Comparison of ENCODE assay signal across 20 cellular contexts in the genomic region with DNA sequence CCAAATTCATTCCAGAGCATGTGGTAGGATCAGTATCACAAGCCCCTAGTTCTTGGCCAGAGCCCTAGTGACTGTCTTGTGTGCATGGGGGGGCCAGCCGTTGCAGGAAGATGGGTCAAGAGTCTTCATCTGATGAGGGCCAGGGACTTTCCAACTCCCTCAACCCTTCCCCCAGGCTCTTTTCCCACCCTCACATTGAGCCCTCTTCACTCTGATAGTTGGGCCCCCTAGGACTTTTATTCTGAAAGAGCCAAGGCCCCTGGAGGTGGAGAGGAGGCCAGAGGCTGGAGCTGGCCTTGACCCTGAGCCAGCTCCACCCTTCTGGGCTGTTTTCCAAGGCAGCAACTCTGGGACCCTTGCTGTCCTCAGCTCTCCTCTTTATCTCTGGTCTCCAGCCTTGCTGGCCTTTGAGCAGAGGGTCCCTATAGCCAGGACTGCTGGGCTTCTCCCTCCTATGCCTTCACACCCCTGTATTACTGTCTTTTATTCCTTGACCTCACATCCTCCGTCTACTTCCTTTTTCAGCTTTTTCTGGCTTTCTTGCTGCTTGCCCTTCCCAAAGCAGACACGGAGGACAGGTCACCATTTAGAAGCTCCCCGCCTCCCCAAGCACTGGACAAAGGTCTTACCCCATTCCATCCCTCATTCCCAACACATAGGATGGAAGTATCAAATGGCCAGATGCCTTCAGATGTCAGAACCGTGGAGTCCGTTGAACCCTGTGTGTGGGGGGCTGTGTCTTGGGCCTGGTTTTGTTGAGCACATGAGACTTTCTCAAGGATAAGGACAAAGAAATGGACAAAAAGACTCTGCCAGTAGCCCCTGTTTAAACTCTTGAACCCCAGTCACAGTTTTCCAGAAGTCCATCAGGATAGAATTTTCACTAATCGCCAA. TPM values are rescaled to one million over a fixed set of nuclear protein-coding genes. Genes with fewer than 3 reads are reported as not detected.
DNase-seq lines count a peak whose midpoint lies in the region; ATAC-seq and TF ChIP-seq lines count a peak whose summit lies in the region.
"Had no signal": no experiment of that assay in that cellular context is flagged by ENCODE, and none has a peak within 500 bp of the region (broad histone marks: within the 10 kb centered on the region; RNA-seq: fewer than 3 reads in every experiment).

No MANE protein-coding gene starts in this region.

- peaks cover 0 to 91% (median 16%) of the 10 kb centered on the region in 4 donors for H3K4me1 ChIP-seq in right lobe of liver
- H3K4me1 ChIP-seq in spleen = peaks cover 16 to 95% (median 45%) of the 10 kb centered on the region in 6 donors
- H3K4me1 ChIP-seq: tibial artery had no signal

- peaks cover under 1% of the 10 kb centered on the region for H3K36me3 Mint-ChIP-seq in T-helper 17 cell (ENCODE audit: low read depth)
- H3K36me3 Mint-ChIP-seq in activated naive CD8-positive, alpha-beta T cell treated with anti-CD3 and anti-CD28 coated beads, Interleukin-2, amount 50 U/mL, for 24 hours (ENCODE audit: low read depth) = peaks cover 2% of the 10 kb centered on the region

- H3K4me1 Mint-ChIP-seq in T-helper 17 cell = peaks cover 17% of the 10 kb centered on the region
- H3K4me1 Mint-ChIP-seq in activated naive CD8-positive, alpha-beta T cell treated with anti-CD3 and anti-CD28 coated beads, Interleukin-2, amount 50 U/mL, for 24 hours = peaks cover 8% of the 10 kb centered on the region
- H3K4me1 Mint-ChIP-seq: activated B cell treated with CpG ODN at 0.5 μM for 24 hours; stimulated activated naive B cell treated with anti-CD40 and anti-IgM and Interleukin-4, amounts not matched to agents 10 μg/mL and 1 μg/mL and 100 μg/mL, for 72 hours had no signal

- H3K4me3 ChIP-seq in right lobe of liver (peak overlapping the region in 2 of 3 donors; percentile 40 to 44), spleen (peak overlapping the region in 2 of 8 donors; percentile 63 to 80)
- H3K4me3 ChIP-seq: tibial artery had no signal

- WGBS in right lobe of liver (ENCODE audit: insufficient coverage, low coverage, low lambda C conversion rate, missing lambda C conversion rate) = 16% methylated on average over 7 of the region's 7 CpGs
- 60 to 76% (median 61%) methylated on average over 7 of the region's 7 CpGs for WGBS in spleen, 5 donors

- H3K27ac Mint-ChIP-seq in T-helper 17 cell = peak overlapping the region; percentile 29
- no peak overlapping the region for H3K27ac Mint-ChIP-seq in activated naive CD8-positive, alpha-beta T cell treated with anti-CD3 and anti-CD28 coated beads, Interleukin-2, amount 50 U/mL, for 24 hours
- H3K27ac Mint-ChIP-seq: activated B cell treated with CpG ODN at 0.5 μM for 24 hours; activated CD4-positive, alpha-beta memory T cell treated with anti-CD3 and anti-CD28 coated beads for 36 hours; activated naive CD4-positive, alpha-beta T cell treated with anti-CD3 and anti-CD28 coated beads, Interleukin-2, amount 50 U/mL, for 24 hours; activated T-cell treated with anti-CD3 and anti-CD28 coated beads, Interleukin-2, amount 50 U/mL, for 24 hours; stimulated activated naive B cell treated with anti-CD40 and anti-IgM and Interleukin-4, amounts not matched to agents 10 μg/mL and 1 μg/mL and 100 μg/mL, for 72 hours had no signal

- intact Hi-C loops in right lobe of liver (cut with DNase I) (no loop called here), spleen (cut with DNase I; ENCODE audit: low total_unique reads) (no loop called here)

- H3K27ac ChIP-seq in right lobe of liver (peak overlapping the region; percentile 9 to 77 (median 65)), spleen (peak overlapping the region; percentile 35 to 89 (median 60))
- H3K27ac ChIP-seq: neutrophil, tibial artery had no signal

- H3K9me3 ChIP-seq in T-helper 17 cell (ENCODE audit: control insufficient read depth, low read length, poor library complexity, severe bottlenecking) (no peaks in the 10 kb centered on the region), right lobe of liver (no peaks in the 10 kb centered on the region), spleen (no peaks in the 10 kb centered on the region)
- H3K9me3 ChIP-seq: neutrophil, tibial artery had no signal

- ATAC-seq in T-helper 17 cell = no peak
- ATAC-seq in right lobe of liver = peak; percentile 32 to 47 (median 39)
- ATAC-seq in activated naive CD8-positive, alpha-beta T cell treated with anti-CD3 and anti-CD28 coated beads, Interleukin-2, amount 50 U/mL, for 24 hours = no peak
- no peak for ATAC-seq in HG03439 (IDR thresholded peaks at IDR 0.05; ENCODE audit: unreplicated experiment)
- no peak for ATAC-seq in GM19395 (IDR thresholded peaks at IDR 0.05; ENCODE audit: unreplicated experiment)
- ATAC-seq: stimulated activated naive B cell treated with anti-CD40 and anti-IgM and Interleukin-4, amounts not matched to agents 10 μg/mL and 1 μg/mL and 100 μg/mL, for 72 hours had no signal

- H3K27me3 Mint-ChIP-seq in T-helper 17 cell = no peaks in the 10 kb centered on the region
- no peaks in the 10 kb centered on the region for H3K27me3 Mint-ChIP-seq in activated naive CD8-positive, alpha-beta T cell treated with anti-CD3 and anti-CD28 coated beads, Interleukin-2, amount 50 U/mL, for 24 hours
- H3K27me3 Mint-ChIP-seq: activated B cell treated with CpG ODN at 0.5 μM for 24 hours; activated CD4-positive, alpha-beta memory T cell treated with anti-CD3 and anti-CD28 coated beads for 36 hours; activated naive CD4-positive, alpha-beta T cell treated with anti-CD3 and anti-CD28 coated beads, Interleukin-2, amount 50 U/mL, for 24 hours; activated T-cell treated with anti-CD3 and anti-CD28 coated beads, Interleukin-2, amount 50 U/mL, for 24 hours; stimulated activated naive B cell treated with anti-CD40 and anti-IgM and Interleukin-4, amounts not matched to agents 10 μg/mL and 1 μg/mL and 100 μg/mL, for 72 hours had no signal

- TF ChIP-seq POLR2A in erythroblast (IDR thresholded peaks at IDR 0.05; ENCODE audit: low read length) = no peak
- no peak for TF ChIP-seq POLR2A in right lobe of liver (IDR thresholded peaks at IDR 0.05)
- TF ChIP-seq POLR2A in spleen (IDR thresholded peaks at IDR 0.05) = no peak

- H3K36me3 ChIP-seq in right lobe of liver (no peaks in the 10 kb centered on the region), spleen (peaks cover 0 to 32% (median 2%) of the 10 kb centered on the region in 6 donors)
- H3K36me3 ChIP-seq: tibial artery had no signal

- TF ChIP-seq CTCF in right lobe of liver (IDR thresholded peaks at IDR 0.05) (no peak), spleen (IDR thresholded peaks at IDR 0.05 in 8 of 11, conservative IDR thresholded peaks at IDR 0.05 in 3 of 11) (no peak)

- no peaks in the 10 kb centered on the region for H3K27me3 ChIP-seq in right lobe of liver
- no peaks in the 10 kb centered on the region for H3K27me3 ChIP-seq in spleen (replicated peaks in 1 of 7)
- H3K27me3 ChIP-seq: tibial artery had no signal

- no peaks in the 10 kb centered on the region for H3K9me3 Mint-ChIP-seq in activated naive CD8-positive, alpha-beta T cell treated with anti-CD3 and anti-CD28 coated beads, Interleukin-2, amount 50 U/mL, for 24 hours
- H3K9me3 Mint-ChIP-seq: activated B cell treated with CpG ODN at 0.5 μM for 24 hours; activated CD4-positive, alpha-beta memory T cell treated with anti-CD3 and anti-CD28 coated beads for 36 hours; activated naive CD4-positive, alpha-beta T cell treated with anti-CD3 and anti-CD28 coated beads, Interleukin-2, amount 50 U/mL, for 24 hours; activated T-cell treated with anti-CD3 and anti-CD28 coated beads, Interleukin-2, amount 50 U/mL, for 24 hours; stimulated activated naive B cell treated with anti-CD40 and anti-IgM and Interleukin-4, amounts not matched to agents 10 μg/mL and 1 μg/mL and 100 μg/mL, for 72 hours had no signal

- DNase-seq in T-helper 17 cell (no peak), erythroblast (lab: John Stamatoyannopoulos, UW) (peak; percentile 85 to 92), right lobe of liver (peak in 1 of 3 donors; percentile 77), spleen (no peak)
- no peak for DNase-seq in activated naive CD8-positive, alpha-beta T cell treated with anti-CD3 and anti-CD28 coated beads, Interleukin-2, amount 50 U/mL, for 24 hours
- DNase-seq: activated B cell treated with CpG ODN at 0.5 μM for 24 hours; activated CD4-positive, alpha-beta memory T cell treated with anti-CD3 and anti-CD28 coated beads for 36 hours; activated T-cell treated with anti-CD3 and anti-CD28 coated beads, Interleukin-2, amount 50 U/mL, for 24 hours; GOT3; NCI-H1417 treated with DMSO at 0.1 percent for 48 hours; NCI-H69; stimulated activated naive B cell treated with anti-CD40 and anti-IgM and Interleukin-4, amounts not matched to agents 10 μg/mL and 1 μg/mL and 100 μg/mL, for 72 hours had no signal

- H3K4me3 Mint-ChIP-seq in T-helper 17 cell = no peak overlapping the region
- no peak overlapping the region for H3K4me3 Mint-ChIP-seq in activated naive CD8-positive, alpha-beta T cell treated with anti-CD3 and anti-CD28 coated beads, Interleukin-2, amount 50 U/mL, for 24 hours
- H3K4me3 Mint-ChIP-seq: activated B cell treated with CpG ODN at 0.5 μM for 24 hours; activated CD4-positive, alpha-beta memory T cell treated with anti-CD3 and anti-CD28 coated beads for 36 hours; activated naive CD4-positive, alpha-beta T cell treated with anti-CD3 and anti-CD28 coated beads, Interleukin-2, amount 50 U/mL, for 24 hours; activated T-cell treated with anti-CD3 and anti-CD28 coated beads, Interleukin-2, amount 50 U/mL, for 24 hours; stimulated activated naive B cell treated with anti-CD40 and anti-IgM and Interleukin-4, amounts not matched to agents 10 μg/mL and 1 μg/mL and 100 μg/mL, for 72 hours had no signal

RNA-seq across cellular contexts. Expression of gene RBP5, which starts 5.6 kb away (rescaled TPM):
- total RNA-seq in T-helper 17 cell (not detected), right lobe of liver (100 to 1,000 TPM in 3 of 6 experiments, 10 to 100 TPM in 3; 44.1 to 239 (median 98.2) TPM), spleen (100 to 1,000 TPM in 5 of 7 donors, 10 to 100 TPM in 2; 55.5 to 158 (median 106) TPM)
- polyA plus RNA-seq in spleen = 100 to 1,000 TPM in 1 of 3 donors, 10 to 100 TPM in 2; 93.2 to 170 (median 97.7) TPM
- total RNA-seq: activated B cell treated with CpG ODN at 0.5 μM for 24 hours, fibroblast of villous mesenchyme, M059J had no signal
- polyA plus RNA-seq: keratinocyte had no signal

RNA-seq across cellular contexts. Expression of gene CLSTN3, which starts 7.0 kb away (rescaled TPM):
- total RNA-seq in T-helper 17 cell = 10 to 100 TPM; 45.8 to 62.6 TPM
- 10 to 100 TPM; 38.9 to 55.2 (median 43.1) TPM for total RNA-seq in right lobe of liver
- 100 to 1,000 TPM in 2 of 7 donors, 10 to 100 TPM in 5; 40.1 to 131 (median 87.9) TPM for total RNA-seq in spleen
- polyA plus RNA-seq in spleen = 10 to 100 TPM; 15.0 to 21.5 (median 18.7) TPM

RNA-seq across cellular contexts. Expression of gene C1RL, which starts 14.1 kb away (rescaled TPM):
- 10 to 100 TPM; 21.4 to 27.2 TPM for total RNA-seq in T-helper 17 cell
- 100 to 1,000 TPM; 202 to 236 (median 216) TPM for total RNA-seq in right lobe of liver
- total RNA-seq in spleen = 100 to 1,000 TPM in 3 of 7 donors, 10 to 100 TPM in 4; 67.0 to 126 (median 93.1) TPM
- polyA plus RNA-seq in spleen = 10 to 100 TPM; 19.1 to 26.1 (median 20.3) TPM

RNA-seq across cellular contexts. Expression of gene C1R, which starts 30.9 kb away (rescaled TPM):
- total RNA-seq in T-helper 17 cell (1 to 10 TPM; 3.4 to 7.2 TPM), right lobe of liver (1,000 to 10,000 TPM; 1,157 to 2,557 (median 1,950) TPM), spleen (100 to 1,000 TPM; 188 to 421 (median 289) TPM)
- polyA plus RNA-seq in spleen = 100 to 1,000 TPM in 2 of 3 donors, 10 to 100 TPM in 1; 91.8 to 183 (median 154) TPM

Comparison
In these comparisons a context has a peak if more than half of its experiments do, and no peak if none do; other contexts are left out.
1. ATAC-seq: peak in right lobe of liver (4 of 4); none in T-helper 17 cell (single experiment), activated naive CD8-positive, alpha-beta T cell treated with anti-CD3 and anti-CD28 coated beads, Interleukin-2, amount 50 U/mL, for 24 hours (single experiment), HG03439 (single experiment) and GM19395 (single experiment).
2. DNase-seq: peak in erythroblast (2 of 2); none in T-helper 17 cell (0 of 3), spleen (single experiment) and activated naive CD8-positive, alpha-beta T cell treated with anti-CD3 and anti-CD28 coated beads, Interleukin-2, amount 50 U/mL, for 24 hours (single experiment).
3. RNA of gene RBP5, which starts 5.6 kb away (total RNA-seq): 44.1 to 239 TPM in right lobe of liver and 55.5 to 158 TPM in spleen; not detected in T-helper 17 cell; every median in the first group is over 10 times any median in the second.